In genomic region chr11:96021901-96022650, GRCh38 we compare ENCODE assay signal across 11 cellular contexts.
"Had no signal": no experiment of that assay in that cellular context is flagged by ENCODE, and none has a peak within 500 bp of the region (broad histone marks: within the 10 kb centered on the region; RNA-seq: fewer than 3 reads in every experiment).

No MANE protein-coding gene starts in this region.

- ATAC-seq: activated T-cell treated with anti-CD3 and anti-CD28 coated beads, Interleukin-2, amount 50 U/mL, for 4 hours; heart left ventricle; sciatic nerve had no signal

- DNase-seq: activated CD4-positive, alpha-beta T cell treated with anti-CD3 and anti-CD28 coated beads, Interleukin-2, amount 50 U/mL, for 1 hour; activated CD4-positive, CD25-positive, alpha-beta regulatory T cell; activated gamma-delta T cell treated with Interleukin-2 at 50 U/mL for 16 hours; activated T-cell treated with anti-CD3 and anti-CD28 coated beads, Interleukin-2, amount 50 U/mL, for 4 hours; colonic mucosa; heart left ventricle; stimulated activated CD4-positive, alpha-beta T cell treated with anti-CD3 and anti-CD28 coated beads, Interleukin-2, amount 100 ng/mL, for 24 hours; stimulated activated naive CD4-positive, alpha-beta T cell treated with Interleukin-2 at 50 U/mL for 16 hours had no signal

- H3K4me3 Mint-ChIP-seq: activated T-cell treated with anti-CD3 and anti-CD28 coated beads, Interleukin-2, amount 50 U/mL, for 4 hours; nephron; type B pancreatic cell had no signal

- H3K27ac Mint-ChIP-seq: nephron, type B pancreatic cell had no signal

- H3K27me3 Mint-ChIP-seq: type B pancreatic cell had no signal

- H3K9me3 Mint-ChIP-seq: activated T-cell treated with anti-CD3 and anti-CD28 coated beads, Interleukin-2, amount 50 U/mL, for 4 hours; nephron; type B pancreatic cell had no signal
